14 cellular contexts compared by ENCODE assay signal in genomic region chr4:149708513-149709175, GRCh38.
DNase-seq lines count a peak whose midpoint lies in the region; ATAC-seq and TF ChIP-seq lines count a peak whose summit lies in the region.
"Had no signal": no experiment of that assay in that cellular context is flagged by ENCODE, and none has a peak within 500 bp of the region (broad histone marks: within the 10 kb centered on the region; RNA-seq: fewer than 3 reads in every experiment).

No MANE protein-coding gene starts in this region.

- no peaks in the 10 kb centered on the region for H3K27me3 Mint-ChIP-seq in activated T-cell treated with anti-CD3 and anti-CD28 coated beads, Interleukin-2, amount 50 U/mL, for 4 hours (ENCODE audit: low read depth)
- H3K27me3 Mint-ChIP-seq: activated CD4-positive, alpha-beta T cell treated with anti-CD3 and anti-CD28 coated beads for 36 hours had no signal

- peaks cover 6% of the 10 kb centered on the region for H3F3A ChIP-seq in PC-3 (ENCODE audit: low read length, unreplicated experiment)

- H3K27me3 ChIP-seq in PC-3 (ENCODE audit: low read length) (no peaks in the 10 kb centered on the region), brain microvascular endothelial cell (replicated peaks) (no peaks in the 10 kb centered on the region)
- H3K27me3 ChIP-seq: neutrophil had no signal

- peak; percentile 89 for ATAC-seq in PC-3
- peak; percentile 96 for ATAC-seq in esophagus mucosa
- ATAC-seq in activated T-cell treated with anti-CD3 and anti-CD28 coated beads, Interleukin-2, amount 50 U/mL, for 4 hours: no peak
- ATAC-seq: activated CD4-positive, alpha-beta T cell treated with anti-CD3 and anti-CD28 coated beads for 36 hours; Panc1 had no signal

- H2AFZ ChIP-seq in PC-3 (ENCODE audit: low read length): no peak overlapping the region

- no peak for TF ChIP-seq CTCF in PC-3 (conservative IDR thresholded peaks at IDR 0.05; ENCODE audit: low read depth, low read length)
- TF ChIP-seq CTCF in retinal pigment epithelial cell (conservative IDR thresholded peaks at IDR 0.05; ENCODE audit: low read depth, low read length): no peak
- no peak for TF ChIP-seq CTCF in brain microvascular endothelial cell (IDR thresholded peaks at IDR 0.05; ENCODE audit: low read depth, low read length, missing control alignments)

- no peaks in the 10 kb centered on the region for H3K9me3 ChIP-seq in PC-3 (ENCODE audit: low read length)
- H3K9me3 ChIP-seq: neutrophil had no signal

- no peaks in the 10 kb centered on the region for H4K20me1 ChIP-seq in PC-3 (ENCODE audit: low read length)

- CTCF ChIA-PET in PC-3 (lab: Charles Lee): no interaction called here

- H3K9ac ChIP-seq in PC-3 (ENCODE audit: low read length): no peak overlapping the region

- no peaks in the 10 kb centered on the region for H3K79me2 ChIP-seq in PC-3 (ENCODE audit: low read length)

- H3K4me1 ChIP-seq in PC-3 (ENCODE audit: insufficient read depth, low read length): peaks cover 25% of the 10 kb centered on the region

- POLR2A ChIA-PET in PC-3 (lab: Charles Lee; ENCODE audit: unreplicated experiment): interaction anchor here (0.5 to 0.6 kb wide), 2 partner anchors 71 to 1545 kb away, joined by 3 read pairs; no protein-coding TSS in a partner anchor

- in situ Hi-C loops in brain microvascular endothelial cell (cut with HindIII; ENCODE audit: low pct_ligation_motif_present, low sequenced_read_pairs): no loop called here

- no peaks in the 10 kb centered on the region for H3K36me3 ChIP-seq in PC-3 (ENCODE audit: low read depth, low read length)
- no peaks in the 10 kb centered on the region for H3K36me3 ChIP-seq in brain microvascular endothelial cell (replicated peaks)
- H3K36me3 ChIP-seq: neutrophil had no signal

- H3K4me3 ChIP-seq in PC-3 (ENCODE audit: low read length) (no peak overlapping the region), retinal pigment epithelial cell (ENCODE audit: low read length) (no peak overlapping the region), brain microvascular endothelial cell (ENCODE audit: low read depth, low read length) (no peak overlapping the region)
- H3K4me3 ChIP-seq: skin epidermis had no signal

- BruUV-seq in PC-3 (replicated peaks; lab: Mats Ljungman, UMichigan): no TSS peak

- H3K4me2 ChIP-seq in PC-3 (ENCODE audit: low read length): peak overlapping the region; percentile 56

- DNase-seq in GM04504 (ENCODE audit: low read depth) (peak; percentile 42), PC-3 (peak; percentile 85), retinal pigment epithelial cell (ENCODE audit: low read depth) (peak; percentile 67), SHP77 treated with DMSO at 0.1 percent for 48 hours (lab: John Stamatoyannopoulos, UW) (no peak), brain microvascular endothelial cell (no peak)
- DNase-seq in activated CD4-positive, alpha-beta T cell treated with anti-CD3 and anti-CD28 coated beads for 48 hours: no peak
- DNase-seq in activated T-cell treated with anti-CD3 and anti-CD28 coated beads, Interleukin-2, amount 50 U/mL, for 4 hours: no peak
- DNase-seq: activated CD4-positive, alpha-beta T cell treated with anti-CD3 and anti-CD28 coated beads for 36 hours; MV-4-11; T-helper 1 cell had no signal

- H3K27ac ChIP-seq in PC-3 (ENCODE audit: low read length): peak overlapping the region; percentile 78
- no peak overlapping the region for H3K27ac ChIP-seq in brain microvascular endothelial cell
- H3K27ac ChIP-seq: neutrophil, skin epidermis had no signal

- no peak overlapping the region for H3K4me3 Mint-ChIP-seq in activated T-cell treated with anti-CD3 and anti-CD28 coated beads, Interleukin-2, amount 50 U/mL, for 4 hours
- H3K4me3 Mint-ChIP-seq: activated CD4-positive, alpha-beta T cell treated with anti-CD3 and anti-CD28 coated beads for 36 hours had no signal

- H3K4me1 Mint-ChIP-seq in activated T-cell treated with anti-CD3 and anti-CD28 coated beads, Interleukin-2, amount 50 U/mL, for 4 hours (ENCODE audit: low read depth): no peaks in the 10 kb centered on the region
- H3K4me1 Mint-ChIP-seq: activated CD4-positive, alpha-beta T cell treated with anti-CD3 and anti-CD28 coated beads for 36 hours had no signal

- H3K36me3 Mint-ChIP-seq in activated T-cell treated with anti-CD3 and anti-CD28 coated beads, Interleukin-2, amount 50 U/mL, for 4 hours (ENCODE audit: insufficient read depth): no peaks in the 10 kb centered on the region

- no peaks in the 10 kb centered on the region for H3K9me3 Mint-ChIP-seq in activated T-cell treated with anti-CD3 and anti-CD28 coated beads, Interleukin-2, amount 50 U/mL, for 4 hours

- H3K9me2 ChIP-seq in PC-3 (replicated peaks; ENCODE audit: low read length): no peaks in the 10 kb centered on the region

- intact Hi-C loops in PC-3 (cut with micrococcal nuclease): loop anchor here (2.0 to 10.0 kb wide), 3 partner anchors 114 to 194 kb away; no protein-coding TSS in a partner anchor

Comparison
In these comparisons a context has a peak if more than half of its experiments do, and no peak if none do; other contexts are left out.
1. DNase-seq: peak in GM04504 (single experiment), PC-3 (single experiment) and retinal pigment epithelial cell (single experiment); none in activated CD4-positive, alpha-beta T cell treated with anti-CD3 and anti-CD28 coated beads for 48 hours (single experiment), activated T-cell treated with anti-CD3 and anti-CD28 coated beads, Interleukin-2, amount 50 U/mL, for 4 hours (single experiment), SHP77 treated with DMSO at 0.1 percent for 48 hours (single experiment) and brain microvascular endothelial cell (single experiment).
2. ATAC-seq: peak in PC-3 (single experiment) and esophagus mucosa (single experiment); none in activated T-cell treated with anti-CD3 and anti-CD28 coated beads, Interleukin-2, amount 50 U/mL, for 4 hours (0 of 2).